18 cellular contexts compared by ENCODE assay signal in genomic region chr6:20540683-20541082, GRCh38. TPM values are rescaled to one million over a fixed set of nuclear protein-coding genes. Genes with fewer than 3 reads are reported as not detected.
DNase-seq lines count a peak whose midpoint lies in the region; ATAC-seq lines count a peak whose summit lies in the region.
"Had no signal": no experiment of that assay in that cellular context is flagged by ENCODE, and none has a peak within 500 bp of the region (broad histone marks: within the 10 kb centered on the region; RNA-seq: fewer than 3 reads in every experiment).

No MANE protein-coding gene starts in this region.

- DNase-seq in left ventricle myocardium superior (no peak), Right ventricle myocardium superior (no peak), T-helper 17 cell (no peak), kidney tubule cell (ENCODE audit: low spot score) (peak; percentile 56), T1000 (lab: John Stamatoyannopoulos, UW) (no peak), epidermal melanocyte (ENCODE audit: insufficient read length, low spot score) (no peak)
- no peak for DNase-seq in naive thymus-derived CD4-positive, alpha-beta T cell
- DNase-seq: activated CD4-positive, alpha-beta T cell treated with anti-CD3 and anti-CD28 coated beads, Interleukin-2, amount 50 U/mL, for 1 hour; amniotic stem cell; cortex of kidney; esophagus squamous epithelium; SHP77 treated with DMSO at 0.1 percent for 48 hours; stimulated activated CD4-positive, alpha-beta T cell treated with anti-CD3 and anti-CD28 coated beads, Interleukin-2, amount 100 ng/mL, for 48 hours; stimulated activated CD8-positive, alpha-beta memory T cell treated with anti-CD3 and anti-CD28 coated beads, Interleukin-4, amount 100 ng/mL, for 48 hours; T-helper 9 cell had no signal

- no peaks in the 10 kb centered on the region for H3K27me3 Mint-ChIP-seq in T-helper 17 cell
- no peaks in the 10 kb centered on the region for H3K27me3 Mint-ChIP-seq in naive thymus-derived CD4-positive, alpha-beta T cell

- ATAC-seq in left ventricle myocardium superior: peak; percentile 36
- no peak for ATAC-seq in Right ventricle myocardium superior (ENCODE audit: poor library complexity)
- ATAC-seq in T-helper 17 cell: no peak
- ATAC-seq in naive thymus-derived CD4-positive, alpha-beta T cell: no peak
- no peak for ATAC-seq in HG02571 (IDR thresholded peaks at IDR 0.05; ENCODE audit: unreplicated experiment)
- ATAC-seq: sciatic nerve had no signal

- CTCF ChIA-PET in naive thymus-derived CD4-positive, alpha-beta T cell (lab: Charles Lee): no interaction called here

- H3K36me3 Mint-ChIP-seq in T-helper 17 cell (ENCODE audit: low read depth): peaks cover 6% of the 10 kb centered on the region
- H3K36me3 Mint-ChIP-seq in naive thymus-derived CD4-positive, alpha-beta T cell: peaks cover 16 to 43% (median 27%) of the 10 kb centered on the region in 5 donors

- peaks cover 0 to 3% of the 10 kb centered on the region in 2 donors for H3K4me1 ChIP-seq in naive thymus-derived CD4-positive, alpha-beta T cell (ENCODE audit: control insufficient read depth in 2 of 2, insufficient read depth in 2 of 2, low read length in 2 of 2)

- peaks cover 0 to 22% (median 0%) of the 10 kb centered on the region in 3 experiments for H3K36me3 ChIP-seq in naive thymus-derived CD4-positive, alpha-beta T cell (ENCODE audit: control insufficient read depth in 2 of 3, insufficient read depth in 3 of 3, low read length in 3 of 3)

- no peaks in the 10 kb centered on the region for H3K9me3 ChIP-seq in T-helper 17 cell (ENCODE audit: control insufficient read depth, low read length, poor library complexity, severe bottlenecking)
- H3K9me3 ChIP-seq in naive thymus-derived CD4-positive, alpha-beta T cell (ENCODE audit: control insufficient read depth in 2 of 3, low read length in 3 of 3): no peaks in the 10 kb centered on the region
- H3K9me3 ChIP-seq: esophagus squamous epithelium had no signal

- H3K4me1 Mint-ChIP-seq in T-helper 17 cell: peaks cover 38% of the 10 kb centered on the region
- peaks cover 29 to 68% (median 66%) of the 10 kb centered on the region in 7 donors for H3K4me1 Mint-ChIP-seq in naive thymus-derived CD4-positive, alpha-beta T cell

- no peak overlapping the region for H3K4me3 ChIP-seq in naive thymus-derived CD4-positive, alpha-beta T cell (ENCODE audit: low read length)
- H3K4me3 ChIP-seq: esophagus squamous epithelium had no signal

- POLR2A ChIA-PET in naive thymus-derived CD4-positive, alpha-beta T cell (lab: Charles Lee): no interaction called here

- H3K9me3 Mint-ChIP-seq in naive thymus-derived CD4-positive, alpha-beta T cell: no peaks in the 10 kb centered on the region

- no peak overlapping the region for H3K27ac ChIP-seq in naive thymus-derived CD4-positive, alpha-beta T cell (ENCODE audit: low read depth, low read length)
- H3K27ac ChIP-seq: esophagus squamous epithelium had no signal

- H3K4me3 Mint-ChIP-seq in T-helper 17 cell: no peak overlapping the region
- no peak overlapping the region for H3K4me3 Mint-ChIP-seq in naive thymus-derived CD4-positive, alpha-beta T cell
- H3K4me3 Mint-ChIP-seq: activated T-helper 1 cell treated with anti-CD3 and anti-CD28 coated beads, Interleukin-12 subunit alpha, Interleukin-12 subunit beta, Interleukin-2, Interleukin-4 antibody, amounts not matched to agents 30 ng/mL and 10 ng/mL and 1 ng/mL, durations not matched to agents 14 hours and 24 hours and 36 hours had no signal

- H3K27me3 ChIP-seq in naive thymus-derived CD4-positive, alpha-beta T cell (ENCODE audit: control insufficient read depth in 2 of 2, insufficient read depth in 2 of 2, low read length in 2 of 2): no peaks in the 10 kb centered on the region
- H3K27me3 ChIP-seq: esophagus squamous epithelium had no signal

- peak overlapping the region; percentile 51 for H3K27ac Mint-ChIP-seq in T-helper 17 cell
- no peak overlapping the region for H3K27ac Mint-ChIP-seq in naive thymus-derived CD4-positive, alpha-beta T cell
- H3K27ac Mint-ChIP-seq: activated T-helper 1 cell treated with anti-CD3 and anti-CD28 coated beads, Interleukin-12 subunit alpha, Interleukin-12 subunit beta, Interleukin-2, Interleukin-4 antibody, amounts not matched to agents 30 ng/mL and 10 ng/mL and 1 ng/mL, durations not matched to agents 14 hours and 24 hours and 36 hours had no signal

- intact Hi-C loops in left ventricle myocardium superior (cut with micrococcal nuclease): no loop called here
- intact Hi-C loops in Right ventricle myocardium superior (cut with DNase I): no loop called here
- intact Hi-C loops in naive thymus-derived CD4-positive, alpha-beta T cell (cut with micrococcal nuclease): no loop called here

RNA-seq across cellular contexts. Expression of gene CDKAL1, which starts 6.4 kb away (rescaled TPM):
- total RNA-seq in left ventricle myocardium superior: 9.9 TPM
- total RNA-seq in Right ventricle myocardium superior: 10.2 TPM
- total RNA-seq in T-helper 17 cell: 10 to 100 TPM; 23.0 to 23.7 TPM
- 10 to 100 TPM; 23.6 to 30.3 (median 25.0) TPM for total RNA-seq in naive thymus-derived CD4-positive, alpha-beta T cell
- 10 to 100 TPM; 31.6 to 35.8 TPM for polyA plus RNA-seq in naive thymus-derived CD4-positive, alpha-beta T cell
